Comparison of ENCODE assay signal across 7 cellular contexts in the genomic region with DNA sequence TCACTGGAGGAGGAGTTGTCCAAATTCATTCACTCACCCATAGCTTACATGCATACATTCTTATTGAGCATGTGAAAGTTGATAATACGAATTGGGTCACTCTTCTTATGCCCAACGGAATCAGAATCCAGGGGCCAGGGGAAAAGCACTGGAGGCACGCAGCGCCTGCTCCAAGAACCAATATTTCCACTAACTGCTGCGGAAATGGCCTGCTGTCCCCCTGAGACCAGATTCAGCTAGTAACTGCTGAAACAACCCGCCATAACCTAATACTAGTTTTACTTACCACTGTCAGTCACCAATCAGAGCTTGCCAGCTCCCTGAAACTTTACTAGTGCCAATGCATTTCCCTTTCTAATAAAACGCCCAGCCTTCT. TPM values are rescaled to one million over a fixed set of nuclear protein-coding genes. Genes with fewer than 3 reads are reported as not detected.
DNase-seq lines count a peak whose midpoint lies in the region; ATAC-seq, FAIRE-seq and TF ChIP-seq lines count a peak whose summit lies in the region.

No MANE protein-coding gene starts in this region.

- H3K4me1 Mint-ChIP-seq in activated naive CD8-positive, alpha-beta T cell treated with anti-CD3 and anti-CD28 coated beads, Interleukin-2, amount 10 ng/mL, durations not matched to agents 7 days and 5 days = peaks cover 44% of the 10 kb centered on the region

- H3K9ac ChIP-seq in HUES64 (ENCODE audit: low read depth, low read length) (no peak overlapping the region), kidney (ENCODE audit: low read length in 2 of 2) (peak overlapping the region in 1 of 2 donors; percentile 8), stomach smooth muscle (ENCODE audit: low read length in 2 of 2) (peak overlapping the region; percentile 56 to 95)

- H3K4me1 ChIP-seq in HUES64 (ENCODE audit: insufficient read depth, low read length) = peaks cover 27% of the 10 kb centered on the region
- H3K4me1 ChIP-seq in kidney (ENCODE audit: control insufficient read depth in 1 of 2, insufficient read depth in 1 of 2, low read depth in 1 of 2, low read length in 2 of 2) = peaks cover 23 to 37% of the 10 kb centered on the region in 2 donors
- H3K4me1 ChIP-seq in stomach smooth muscle (ENCODE audit: control insufficient read depth, insufficient read depth, low read length) = peaks cover 42% of the 10 kb centered on the region

- no peak for TF ChIP-seq CTCF in kidney (IDR thresholded peaks at IDR 0.05; ENCODE audit: borderline replicate concordance, extremely low read depth, insufficient read depth)

- H3K27me3 ChIP-seq in HUES64 (ENCODE audit: insufficient read depth, low read length) (peaks cover 37% of the 10 kb centered on the region), stomach smooth muscle (ENCODE audit: control insufficient read depth in 1 of 2, insufficient read depth in 2 of 2, low read length in 2 of 2) (peaks cover 0 to 5% of the 10 kb centered on the region in 2 donors)

- H3K4me3 ChIP-seq in HUES64 (ENCODE audit: low read length) = peak overlapping the region; percentile 70
- peak overlapping the region; percentile 83 to 98 for H3K4me3 ChIP-seq in kidney (ENCODE audit: low read length in 2 of 2)
- peak overlapping the region; percentile 85 to 93 for H3K4me3 ChIP-seq in stomach smooth muscle (ENCODE audit: low read length in 2 of 2)

- no peak for ATAC-seq in activated naive CD8-positive, alpha-beta T cell treated with anti-CD3 and anti-CD28 coated beads, Interleukin-2, amount 10 ng/mL, durations not matched to agents 7 days and 5 days (ENCODE audit: low read depth)

- peaks cover 16% of the 10 kb centered on the region for H3K36me3 Mint-ChIP-seq in activated naive CD8-positive, alpha-beta T cell treated with anti-CD3 and anti-CD28 coated beads, Interleukin-2, amount 10 ng/mL, durations not matched to agents 7 days and 5 days

- intact Hi-C loops in kidney (cut with DNase I) = no loop called here

- peak overlapping the region; percentile 86 for H3K27ac Mint-ChIP-seq in activated naive CD8-positive, alpha-beta T cell treated with anti-CD3 and anti-CD28 coated beads, Interleukin-2, amount 10 ng/mL, durations not matched to agents 7 days and 5 days

- FAIRE-seq in kidney (lab: Jason Lieb, UNC) = no peak

- 90% methylated on average over 7 of the region's 7 CpGs for WGBS in HUES64

- H3K9me3 ChIP-seq in HUES64 (ENCODE audit: insufficient read depth, low read depth, low read length) = no peaks in the 10 kb centered on the region
- H3K9me3 ChIP-seq in kidney (ENCODE audit: control insufficient read depth in 1 of 2, low read length in 2 of 2) = no peaks in the 10 kb centered on the region
- no peaks in the 10 kb centered on the region for H3K9me3 ChIP-seq in stomach smooth muscle (ENCODE audit: control insufficient read depth in 2 of 2, low read length in 2 of 2)

- peaks cover 6% of the 10 kb centered on the region for H3K9me3 Mint-ChIP-seq in activated naive CD8-positive, alpha-beta T cell treated with anti-CD3 and anti-CD28 coated beads, Interleukin-2, amount 10 ng/mL, durations not matched to agents 7 days and 5 days

- H3K36me3 ChIP-seq in HUES64 (ENCODE audit: insufficient read depth, low read length) = 0 out of 2 replicates have a peak, but pooled peaks cover 3% of the 10 kb centered on the region
- H3K36me3 ChIP-seq in kidney (ENCODE audit: control insufficient read depth in 1 of 2, insufficient read depth in 2 of 2, low read length in 2 of 2) = no peaks in the 10 kb centered on the region
- H3K36me3 ChIP-seq in stomach smooth muscle (ENCODE audit: control insufficient read depth in 2 of 2, insufficient read depth in 2 of 2, low read length in 2 of 2) = peaks cover 3% of the 10 kb centered on the region in 2 donors

- DNase-seq in activated naive CD8-positive, alpha-beta T cell treated with anti-CD3 and anti-CD28 coated beads, Interleukin-2, amount 10 ng/mL, durations not matched to agents 7 days and 5 days = no peak
- no peak for DNase-seq in kidney
- no peak for DNase-seq in NAMALWA (ENCODE audit: low spot score)
- DNase-seq in kidney tubule cell (ENCODE audit: low spot score) = no peak
- no peak for DNase-seq in DMS53 treated with DMSO at 0.1 percent for 48 hours (lab: John Stamatoyannopoulos, UW; ENCODE audit: unreplicated experiment)

- peak overlapping the region; percentile 92 for H3K4me3 Mint-ChIP-seq in activated naive CD8-positive, alpha-beta T cell treated with anti-CD3 and anti-CD28 coated beads, Interleukin-2, amount 10 ng/mL, durations not matched to agents 7 days and 5 days

- H3K27me3 Mint-ChIP-seq in activated naive CD8-positive, alpha-beta T cell treated with anti-CD3 and anti-CD28 coated beads, Interleukin-2, amount 10 ng/mL, durations not matched to agents 7 days and 5 days = peaks cover 17% of the 10 kb centered on the region

- H3K27ac ChIP-seq in HUES64 (ENCODE audit: low read depth, low read length) (0 out of 2 replicates have a peak overlapping the region, but pooled peaks have one; percentile 1), kidney (ENCODE audit: low read depth in 2 of 2, low read length in 2 of 2) (peak overlapping the region in 1 of 2 donors; percentile 87), stomach smooth muscle (ENCODE audit: low read length) (peak overlapping the region; percentile 62)

- POLR2A ChIA-PET in activated naive CD8-positive, alpha-beta T cell treated with anti-CD3 and anti-CD28 coated beads, Interleukin-2, amount 10 ng/mL, durations not matched to agents 7 days and 5 days (lab: Charles Lee) = interaction anchor here (1.8 to 5.3 kb wide), 3 partner anchors 45 to 66 kb away, joined by 4 to 78 read pairs (median 7); a partner anchor contains a TSS

RNA-seq across cellular contexts. Expression of a gene that starts 0.6 kb away (rescaled TPM):
- 224 TPM for polyA plus RNA-seq in HUES64 (2013, experiment 1 of 2)
- polyA plus RNA-seq in HUES64 (2013, experiment 2 of 2) = 224 TPM
- total RNA-seq in activated naive CD8-positive, alpha-beta T cell treated with anti-CD3 and anti-CD28 coated beads, Interleukin-2, amount 10 ng/mL, durations not matched to agents 7 days and 5 days = 100 to 1,000 TPM; 231 to 234 TPM
- 220 TPM for total RNA-seq in kidney
- polyA plus RNA-seq in kidney (ENCODE audit: insufficient read depth, low read depth, low replicate concordance) = 260 TPM
